Comparison of ENCODE assay signal across 28 cellular contexts in genomic region chr6:114061116-114061515, GRCh38.
"Had no signal": no experiment of that assay in that cellular context is flagged by ENCODE, and none has a peak within 500 bp of the region (broad histone marks: within the 10 kb centered on the region; RNA-seq: fewer than 3 reads in every experiment).

No MANE protein-coding gene starts in this region.

- H3K9me3 ChIP-seq: ascending aorta, body of pancreas, Peyer's patch, SJSA1 had no signal

- ATAC-seq: activated CD8-positive, alpha-beta memory T cell treated with anti-CD3 and anti-CD28 coated beads, Interleukin-2, amount 10 ng/mL, durations not matched to agents 7 days and 5 days; activated naive CD4-positive, alpha-beta T cell treated with anti-CD3 and anti-CD28 coated beads, Interleukin-2, amount 50 U/mL, for 72 hours; activated naive CD8-positive, alpha-beta T cell treated with anti-CD3 and anti-CD28 coated beads, Interleukin-2, amount 50 U/mL, for 24 hours; body of pancreas; SK-N-SH treated with all-trans-retinoic acid at 6 μM for 48 hours had no signal

- H3K27me3 ChIP-seq: ascending aorta, body of pancreas, cardiac muscle cell, Peyer's patch, SJSA1 had no signal

- H3K4me3 ChIP-seq: ascending aorta, body of pancreas, cardiac muscle cell, Peyer's patch, SJSA1 had no signal

- H3K36me3 ChIP-seq: ascending aorta, cardiac muscle cell, Peyer's patch had no signal

- H3K4me1 ChIP-seq: ascending aorta, body of pancreas, Peyer's patch had no signal

- H3K27ac ChIP-seq: ascending aorta, body of pancreas, Peyer's patch, RWPE1, SJSA1 had no signal

- DNase-seq: activated CD4-positive, alpha-beta T cell treated with anti-CD3 and anti-CD28 coated beads, Interleukin-2, amount 10 ng/mL, durations not matched to agents 24 days and 14 days; activated CD4-positive, alpha-beta T cell treated with anti-CD3 and anti-CD28 coated beads, Interleukin-2, amount 50 U/mL, for 48 hours; activated CD4-positive, CD25-positive, alpha-beta regulatory T cell treated with anti-CD3 and anti-CD28 coated beads, Interleukin-2, amount 50 U/mL, for 72 hours; activated CD8-positive, alpha-beta memory T cell treated with anti-CD3 and anti-CD28 coated beads, Interleukin-2, amount 10 ng/mL, durations not matched to agents 7 days and 5 days; activated effector memory CD4-positive, alpha-beta T cell treated with anti-CD3 and anti-CD28 coated beads, Interleukin-2, amount 50 U/mL, for 16 hours; activated naive CD4-positive, alpha-beta T cell treated with Interleukin-2 at 50 U/mL for 16 hours; activated naive CD8-positive, alpha-beta T cell treated with anti-CD3 and anti-CD28 coated beads, Interleukin-2, amount 50 U/mL, for 24 hours; activated T-cell treated with anti-CD3 and anti-CD28 coated beads, Interleukin-2, amount 50 U/mL, for 24 hours; amniotic stem cell; body of pancreas; KG1; NCI-H1092; NCI-H1417; NCI-H1930; NCI-H345; NCI-H510A; NCI-H69; NK-92 treated with Interleukin-12 subunit alpha and Interleukin-12 subunit beta, amount 100 ng/mL, for 24 hours; OCI-M1; Peyer's patch; SHP77; SW 1271 had no signal
